In genomic region chr1:30907390-30907640, GRCh38 we compare ENCODE assay signal across 9 cellular contexts. TPM values are rescaled to one million over a fixed set of nuclear protein-coding genes. Genes with fewer than 3 reads are reported as not detected.
DNase-seq lines count a peak whose midpoint lies in the region; ATAC-seq and TF ChIP-seq lines count a peak whose summit lies in the region.
"Had no signal": no experiment of that assay in that cellular context is flagged by ENCODE, and none has a peak within 500 bp of the region (broad histone marks: within the 10 kb centered on the region; RNA-seq: fewer than 3 reads in every experiment).

No MANE protein-coding gene starts in this region.

- H3K9ac ChIP-seq in Karpas-422 (ENCODE audit: low read length), result no peak overlapping the region

- H3K4me1 Mint-ChIP-seq in CD8-positive, alpha-beta T cell (ENCODE audit: low read depth), result peaks cover 17% of the 10 kb centered on the region
- H3K4me1 Mint-ChIP-seq in activated B cell treated with CpG ODN at 0.5 μM for 24 hours (peaks cover 25% of the 10 kb centered on the region), progenitor cell of endocrine pancreas (ENCODE audit: low read depth) (peaks cover 13% of the 10 kb centered on the region)

- H3K9me3 Mint-ChIP-seq in CD8-positive, alpha-beta T cell, result no peaks in the 10 kb centered on the region
- no peaks in the 10 kb centered on the region for H3K9me3 Mint-ChIP-seq in activated B cell treated with CpG ODN at 0.5 μM for 24 hours
- H3K9me3 Mint-ChIP-seq in progenitor cell of endocrine pancreas (ENCODE audit: low read depth), result no peaks in the 10 kb centered on the region

- POLR2A ChIA-PET in CD8-positive, alpha-beta T cell (lab: Charles Lee), result interaction anchor here (0.6 kb wide), 1 partner anchor 67 kb away, joined by 3 read pairs; no protein-coding TSS in a partner anchor
- POLR2A ChIA-PET in activated B cell treated with CpG ODN at 0.5 μM for 24 hours (lab: Charles Lee), result no interaction called here

- H3K36me3 ChIP-seq in CD8-positive, alpha-beta T cell (ENCODE audit: insufficient read depth, low read length), result no peaks in the 10 kb centered on the region
- no peaks in the 10 kb centered on the region for H3K36me3 ChIP-seq in Karpas-422 (ENCODE audit: insufficient read depth, low read length)

- peaks cover 42% of the 10 kb centered on the region for H3K27me3 Mint-ChIP-seq in CD8-positive, alpha-beta T cell (ENCODE audit: low read depth)
- H3K27me3 Mint-ChIP-seq in activated B cell treated with CpG ODN at 0.5 μM for 24 hours, result peaks cover 44% of the 10 kb centered on the region
- H3K27me3 Mint-ChIP-seq in progenitor cell of endocrine pancreas, result peaks cover 20% of the 10 kb centered on the region

- H3K9me3 ChIP-seq in CD8-positive, alpha-beta T cell (ENCODE audit: low read length), result no peaks in the 10 kb centered on the region
- no peaks in the 10 kb centered on the region for H3K9me3 ChIP-seq in Karpas-422 (ENCODE audit: low read length)

- no peaks in the 10 kb centered on the region for H3K9me2 ChIP-seq in Karpas-422 (replicated peaks; ENCODE audit: insufficient read depth, low read length)

- H3K4me3 Mint-ChIP-seq in CD8-positive, alpha-beta T cell, result peak overlapping the region; percentile 80
- H3K4me3 Mint-ChIP-seq in activated B cell treated with CpG ODN at 0.5 μM for 24 hours (peak overlapping the region; percentile 75), progenitor cell of endocrine pancreas (ENCODE audit: low read depth) (peak overlapping the region; percentile 86)

- H3K4me1 ChIP-seq in CD8-positive, alpha-beta T cell (ENCODE audit: insufficient read depth, low read length), result peaks cover 16% of the 10 kb centered on the region
- H3K4me1 ChIP-seq in Karpas-422 (ENCODE audit: low read length), result no peaks in the 10 kb centered on the region

- H3K79me2 ChIP-seq in Karpas-422 (ENCODE audit: low read length), result no peaks in the 10 kb centered on the region

- intact Hi-C loops in CD8-positive, alpha-beta T cell (cut with DNase I, micrococcal nuclease), result no loop called here
- intact Hi-C loops in activated B cell treated with CpG ODN at 0.5 μM for 24 hours (cut with micrococcal nuclease), result no loop called here

- H4K20me1 ChIP-seq in Karpas-422 (ENCODE audit: insufficient read depth, low read depth, low read length), result 0 out of 2 replicates have a peak, but pooled peaks cover 5% of the 10 kb centered on the region

- H3K4me3 ChIP-seq in CD8-positive, alpha-beta T cell (ENCODE audit: low read depth, low read length), result no peak overlapping the region
- H3K4me3 ChIP-seq in fibroblast of villous mesenchyme (ENCODE audit: low read depth, low read length) (peak overlapping the region; percentile 67), Karpas-422 (ENCODE audit: low read length) (no peak overlapping the region)

- no peak overlapping the region for H3K27ac Mint-ChIP-seq in CD8-positive, alpha-beta T cell
- H3K27ac Mint-ChIP-seq in activated B cell treated with CpG ODN at 0.5 μM for 24 hours (peak overlapping the region; percentile 35), progenitor cell of endocrine pancreas (peak overlapping the region; percentile 85)

- ATAC-seq in CD8-positive, alpha-beta T cell, result no peak
- ATAC-seq in activated B cell treated with CpG ODN at 0.5 μM for 24 hours (ENCODE audit: low read depth) (no peak), HG02763 (IDR thresholded peaks at IDR 0.05; ENCODE audit: unreplicated experiment) (no peak)

- H3K27ac ChIP-seq in CD8-positive, alpha-beta T cell (ENCODE audit: low read depth, low read length), result no peak overlapping the region
- no peak overlapping the region for H3K27ac ChIP-seq in Karpas-422 (ENCODE audit: low read length)

- no peak for TF ChIP-seq CTCF in CD8-positive, alpha-beta T cell (IDR thresholded peaks at IDR 0.05)
- TF ChIP-seq CTCF in activated B cell treated with CpG ODN at 0.5 μM for 24 hours (IDR thresholded peaks at IDR 0.05) (no peak), fibroblast of villous mesenchyme (IDR thresholded peaks at IDR 0.05; ENCODE audit: insufficient read depth, low read depth, low read length) (no peak), progenitor cell of endocrine pancreas (IDR thresholded peaks at IDR 0.05; ENCODE audit: unreplicated experiment) (no peak)

- DNase-seq in CD8-positive, alpha-beta T cell, result no peak
- DNase-seq in activated B cell treated with CpG ODN at 0.5 μM for 24 hours, result no peak
- no peak for DNase-seq in fibroblast of villous mesenchyme (ENCODE audit: low read depth)
- DNase-seq in progenitor cell of endocrine pancreas (ENCODE audit: low spot score, unreplicated experiment), result no peak
- no peak for DNase-seq in hippocampal formation (lab: John Stamatoyannopoulos, UW)
- DNase-seq in NCI-H2196 treated with DMSO at 0.1 percent for 48 hours (lab: John Stamatoyannopoulos, UW; ENCODE audit: unreplicated experiment), result no peak
- no peak for DNase-seq in Karpas-422
- DNase-seq: NCI-H1694 had no signal

- H3K36me3 Mint-ChIP-seq in CD8-positive, alpha-beta T cell, result no peaks in the 10 kb centered on the region
- H3K36me3 Mint-ChIP-seq in activated B cell treated with CpG ODN at 0.5 μM for 24 hours (ENCODE audit: low read depth), result no peaks in the 10 kb centered on the region
- H3K36me3 Mint-ChIP-seq in progenitor cell of endocrine pancreas (ENCODE audit: insufficient read depth), result no peaks in the 10 kb centered on the region

- no peak overlapping the region for H2AFZ ChIP-seq in Karpas-422 (ENCODE audit: low read length)

- H3K4me2 ChIP-seq in Karpas-422 (ENCODE audit: low read depth, low read length, poor library complexity, severe bottlenecking), result no peak overlapping the region

- peaks cover 14% of the 10 kb centered on the region for H3K27me3 ChIP-seq in CD8-positive, alpha-beta T cell (ENCODE audit: insufficient read depth, low read length)
- no peaks in the 10 kb centered on the region for H3K27me3 ChIP-seq in Karpas-422 (ENCODE audit: low read length)

- CTCF ChIA-PET in CD8-positive, alpha-beta T cell (lab: Charles Lee), result no interaction called here
- CTCF ChIA-PET in activated B cell treated with CpG ODN at 0.5 μM for 24 hours (lab: Charles Lee), result interaction anchor here (2.1 kb wide), 1 partner anchor 106 kb away, joined by 7 read pairs; no protein-coding TSS in a partner anchor

RNA-seq across cellular contexts. Expression of gene SDC3, which starts 1.2 kb away (rescaled TPM):
- total RNA-seq in CD8-positive, alpha-beta T cell, result not detected
- total RNA-seq in activated B cell treated with CpG ODN at 0.5 μM for 24 hours, result 0.71 and 0.81 TPM in 2 replicates
- total RNA-seq in fibroblast of villous mesenchyme, result 16.8 and 32.5 TPM in 2 replicates
- 33.7 and 38.3 TPM in 2 replicates for total RNA-seq in progenitor cell of endocrine pancreas
- total RNA-seq in Karpas-422 (2014; rRNA removed; shearing (Covaris generic); ENCODE audit: low replicate concordance), result 0.04 and 0.94 TPM in 2 replicates
